In genomic region chr9:127904518-127904887, GRCh38 we compare ENCODE assay signal across 8 cellular contexts. TPM values are rescaled to one million over a fixed set of nuclear protein-coding genes. Genes with fewer than 3 reads are reported as not detected.
DNase-seq lines count a peak whose midpoint lies in the region; ATAC-seq and TF ChIP-seq lines count a peak whose summit lies in the region.

No MANE protein-coding gene starts in this region.

- H3K27ac ChIP-seq in cingulate gyrus (ENCODE audit: low read depth, low read length), result peak overlapping the region; percentile 91
- peak overlapping the region; percentile 95 for H3K27ac ChIP-seq in naive thymus-derived CD4-positive, alpha-beta T cell (ENCODE audit: low read depth, low read length)

- H3K36me3 ChIP-seq in BE2C, result no peaks in the 10 kb centered on the region
- H3K36me3 ChIP-seq in naive thymus-derived CD4-positive, alpha-beta T cell (ENCODE audit: control insufficient read depth in 2 of 3, insufficient read depth in 3 of 3, low read length in 3 of 3), result peaks cover 0 to 13% (median 0%) of the 10 kb centered on the region in 3 experiments

- intact Hi-C loops in naive thymus-derived CD4-positive, alpha-beta T cell (cut with micrococcal nuclease), result no loop called here

- CTCF ChIA-PET in naive thymus-derived CD4-positive, alpha-beta T cell (lab: Charles Lee), result interaction anchor here (1.0 kb wide), 1 partner anchor 139 kb away, joined by 3 read pairs; no protein-coding TSS in a partner anchor

- no peaks in the 10 kb centered on the region for H3K27me3 Mint-ChIP-seq in naive thymus-derived CD4-positive, alpha-beta T cell

- peak; percentile 71 for DNase-seq in BE2C
- DNase-seq in NCI-H1092 (lab: John Stamatoyannopoulos, UW), result peak; percentile 29
- no peak for DNase-seq in naive thymus-derived CD4-positive, alpha-beta T cell
- no peak for DNase-seq in erythroblast (lab: John Stamatoyannopoulos, UW)
- DNase-seq in NCI-H1048 (lab: John Stamatoyannopoulos, UW), result no peak
- DNase-seq in AG20443 (ENCODE audit: low spot score), result no peak
- no peak for DNase-seq in mesenteric fat pad (ENCODE audit: low spot score)

- peaks cover 12% of the 10 kb centered on the region for H3K4me1 ChIP-seq in BE2C
- H3K4me1 ChIP-seq in naive thymus-derived CD4-positive, alpha-beta T cell (ENCODE audit: control insufficient read depth in 2 of 2, insufficient read depth in 2 of 2, low read length in 2 of 2), result peaks cover 35 to 49% of the 10 kb centered on the region in 2 donors

- peak overlapping the region; percentile 86 to 98 (median 94) for H3K4me3 Mint-ChIP-seq in naive thymus-derived CD4-positive, alpha-beta T cell

- H3K4me3 ChIP-seq in BE2C (ENCODE audit: low read depth, low read length), result no peak overlapping the region
- H3K4me3 ChIP-seq in naive thymus-derived CD4-positive, alpha-beta T cell (ENCODE audit: low read length), result peak overlapping the region; percentile 72

- H3K9me3 Mint-ChIP-seq in naive thymus-derived CD4-positive, alpha-beta T cell, result no peaks in the 10 kb centered on the region

- H3K9me3 ChIP-seq in BE2C, result no peaks in the 10 kb centered on the region
- no peaks in the 10 kb centered on the region for H3K9me3 ChIP-seq in naive thymus-derived CD4-positive, alpha-beta T cell (ENCODE audit: control insufficient read depth in 2 of 3, low read length in 3 of 3)

- POLR2A ChIA-PET in naive thymus-derived CD4-positive, alpha-beta T cell (lab: Charles Lee), result interaction anchor here (0.6 to 7.4 kb wide), 10 partner anchors 8 to 1985 kb away, joined by 3 to 81 read pairs (median 3); partner anchors contain the start of genes CDK9, SH2D3C and ST6GALNAC4

- TF ChIP-seq POLR2A in erythroblast (IDR thresholded peaks at IDR 0.05; ENCODE audit: low read length), result no peak

- no peaks in the 10 kb centered on the region for H3K27me3 ChIP-seq in BE2C
- H3K27me3 ChIP-seq in naive thymus-derived CD4-positive, alpha-beta T cell (ENCODE audit: control insufficient read depth in 2 of 2, insufficient read depth in 2 of 2, low read length in 2 of 2), result no peaks in the 10 kb centered on the region

- H3K36me3 Mint-ChIP-seq in naive thymus-derived CD4-positive, alpha-beta T cell, result peaks cover 0 to 11% (median 0%) of the 10 kb centered on the region in 5 donors

- TF ChIP-seq CTCF in BE2C (IDR thresholded peaks at IDR 0.05; ENCODE audit: low read depth, low read length), result no peak

- H3K4me1 Mint-ChIP-seq in naive thymus-derived CD4-positive, alpha-beta T cell, result peaks cover 38 to 68% (median 52%) of the 10 kb centered on the region in 7 donors

- peak; percentile 2 for ATAC-seq in naive thymus-derived CD4-positive, alpha-beta T cell

- H3K27ac Mint-ChIP-seq in naive thymus-derived CD4-positive, alpha-beta T cell, result peak overlapping the region; percentile 96 to 100 (median 99)

RNA-seq across cellular contexts. Expression of gene ST6GALNAC6, which starts 5.1 kb away (rescaled TPM):
- 40.4 TPM for polyA plus RNA-seq in BE2C (2012; ENCODE audit: insufficient read depth, insufficient read length, low read depth)
- total RNA-seq in naive thymus-derived CD4-positive, alpha-beta T cell, result 100 to 1,000 TPM in 3 of 5 experiments, 10 to 100 TPM in 2; 63.0 to 125 (median 107) TPM
- polyA plus RNA-seq in naive thymus-derived CD4-positive, alpha-beta T cell, result 10 to 100 TPM; 28.3 to 34.5 TPM
- total RNA-seq in mesenteric fat pad, result 109 TPM

RNA-seq across cellular contexts. Expression of gene ST6GALNAC4, which starts 12.3 kb away (rescaled TPM):
- 39.4 TPM for polyA plus RNA-seq in BE2C (2012; ENCODE audit: insufficient read depth, insufficient read length, low read depth)
- 10 to 100 TPM; 28.0 to 51.0 (median 36.1) TPM for total RNA-seq in naive thymus-derived CD4-positive, alpha-beta T cell
- 10 to 100 TPM; 20.0 to 21.7 TPM for polyA plus RNA-seq in naive thymus-derived CD4-positive, alpha-beta T cell
- 40.0 TPM for total RNA-seq in mesenteric fat pad

RNA-seq across cellular contexts. Expression of gene PIP5KL1, which starts 26.1 kb away (rescaled TPM):
- polyA plus RNA-seq in BE2C (2012; ENCODE audit: insufficient read depth, insufficient read length, low read depth), result 0.74 TPM
- total RNA-seq in naive thymus-derived CD4-positive, alpha-beta T cell, result 1 to 10 TPM; 1.4 to 2.9 (median 2.1) TPM
- under 1 TPM in 1 of 2 donors, not detected in 1; 0.17 TPM for polyA plus RNA-seq in naive thymus-derived CD4-positive, alpha-beta T cell
- total RNA-seq in mesenteric fat pad, result 2.2 TPM

RNA-seq across cellular contexts. Expression of gene AK1, which starts 27.0 kb away (rescaled TPM):
- polyA plus RNA-seq in BE2C (2012; ENCODE audit: insufficient read depth, insufficient read length, low read depth), result 236 TPM
- 10 to 100 TPM; 33.2 to 64.9 (median 51.6) TPM for total RNA-seq in naive thymus-derived CD4-positive, alpha-beta T cell
- under 1 TPM; 0.09 to 0.21 TPM for polyA plus RNA-seq in naive thymus-derived CD4-positive, alpha-beta T cell
- total RNA-seq in mesenteric fat pad, result 68.3 TPM

RNA-seq across cellular contexts. Expression of gene DPM2, which starts 33.2 kb away (rescaled TPM):
- polyA plus RNA-seq in BE2C (2012; ENCODE audit: insufficient read depth, insufficient read length, low read depth), result 137 TPM
- total RNA-seq in naive thymus-derived CD4-positive, alpha-beta T cell, result 10 to 100 TPM; 29.1 to 84.4 (median 56.8) TPM
- polyA plus RNA-seq in naive thymus-derived CD4-positive, alpha-beta T cell, result 10 to 100 TPM; 29.3 to 39.5 TPM
- 20.9 TPM for total RNA-seq in mesenteric fat pad

Comparison
In these comparisons a context has a peak if more than half of its experiments do, and no peak if none do; other contexts are left out.
1. DNase-seq: peak in BE2C (single experiment) and NCI-H1092 (single experiment); none in naive thymus-derived CD4-positive, alpha-beta T cell (0 of 9), erythroblast (0 of 2), NCI-H1048 (single experiment), AG20443 (single experiment) and mesenteric fat pad (single experiment).